Comparison of ENCODE assay signal across 10 cellular contexts in the genomic region with DNA sequence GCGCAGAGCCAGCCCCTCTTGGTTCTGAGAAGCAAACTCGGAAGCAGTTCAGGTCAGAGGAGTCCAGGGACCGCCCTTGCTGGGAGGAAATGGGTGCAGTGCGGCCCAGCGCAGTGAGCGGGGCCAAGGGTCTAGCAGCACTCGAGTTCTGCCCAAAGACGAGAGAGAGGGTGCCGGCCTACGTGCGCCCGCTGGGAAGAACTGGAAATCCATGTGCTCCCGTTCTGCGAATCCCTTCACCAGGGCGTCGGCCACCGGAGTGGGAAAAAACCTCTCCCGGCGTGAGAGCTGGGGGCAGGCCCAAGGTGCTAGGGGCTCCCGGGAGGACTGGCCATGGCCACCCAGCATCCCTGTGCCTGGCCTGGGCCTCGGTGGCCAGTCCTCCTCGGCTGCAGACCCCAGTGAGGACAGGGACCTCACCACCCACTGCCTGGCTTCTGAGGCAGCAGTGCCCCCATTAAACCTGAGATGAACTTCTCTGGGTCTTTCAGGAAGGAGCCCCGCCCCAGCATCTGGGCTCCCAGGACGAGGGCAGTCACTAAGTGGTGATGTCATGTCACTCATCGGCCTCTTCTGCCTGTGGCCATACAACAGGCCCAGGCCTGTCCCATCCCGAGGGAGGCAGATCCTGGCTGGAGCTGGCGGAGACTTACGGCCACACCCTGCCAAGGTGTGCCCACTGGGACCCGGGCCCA. TPM values are rescaled to one million over a fixed set of nuclear protein-coding genes. Genes with fewer than 3 reads are reported as not detected.
DNase-seq lines count a peak whose midpoint lies in the region; ATAC-seq and TF ChIP-seq lines count a peak whose summit lies in the region.
"Had no signal": no experiment of that assay in that cellular context is flagged by ENCODE, and none has a peak within 500 bp of the region (broad histone marks: within the 10 kb centered on the region; RNA-seq: fewer than 3 reads in every experiment).

No MANE protein-coding gene starts in this region.

- H3K4me3 ChIP-seq in stomach, result no peak overlapping the region

- peaks cover 59 to 87% (median 82%) of the 10 kb centered on the region in 4 donors for H3K4me1 ChIP-seq in stomach

- no peaks in the 10 kb centered on the region for H3K9me3 Mint-ChIP-seq in T-helper 1 cell treated with Interleukin-12 subunit alpha and Interleukin-12 subunit beta and Interleukin-4 antibody, amounts not matched to agents 30 μg/mL and 1 μg/mL, for 36 hours
- no peaks in the 10 kb centered on the region for H3K9me3 Mint-ChIP-seq in effector memory CD8-positive, alpha-beta T cell

- no peaks in the 10 kb centered on the region for H3K36me3 Mint-ChIP-seq in T-helper 1 cell treated with Interleukin-12 subunit alpha and Interleukin-12 subunit beta and Interleukin-4 antibody, amounts not matched to agents 30 μg/mL and 1 μg/mL, for 36 hours (ENCODE audit: low read depth)
- peaks cover 14% of the 10 kb centered on the region for H3K36me3 Mint-ChIP-seq in effector memory CD8-positive, alpha-beta T cell (ENCODE audit: insufficient read depth)

- peak overlapping the region; percentile 62 to 89 (median 83) for H3K27ac ChIP-seq in stomach

- H3K27me3 Mint-ChIP-seq in T-helper 1 cell treated with Interleukin-12 subunit alpha and Interleukin-12 subunit beta and Interleukin-4 antibody, amounts not matched to agents 30 μg/mL and 1 μg/mL, for 36 hours (ENCODE audit: low read depth), result peaks cover 4% of the 10 kb centered on the region
- no peaks in the 10 kb centered on the region for H3K27me3 Mint-ChIP-seq in effector memory CD8-positive, alpha-beta T cell

- no peak for ATAC-seq in effector memory CD8-positive, alpha-beta T cell (replicated peaks)
- ATAC-seq in HG02981 (IDR thresholded peaks at IDR 0.05; ENCODE audit: unreplicated experiment), result no peak
- ATAC-seq in HG03432 (IDR thresholded peaks at IDR 0.05; ENCODE audit: unreplicated experiment), result no peak

- H3K27ac Mint-ChIP-seq in T-helper 1 cell treated with Interleukin-12 subunit alpha and Interleukin-12 subunit beta and Interleukin-4 antibody, amounts not matched to agents 30 μg/mL and 1 μg/mL, for 36 hours, result peak overlapping the region; percentile 60
- peak overlapping the region; percentile 92 to 93 for H3K27ac Mint-ChIP-seq in effector memory CD8-positive, alpha-beta T cell

- no peak for TF ChIP-seq EP300 in stomach (IDR thresholded peaks at IDR 0.05)

- no peak for DNase-seq in T-helper 1 cell
- peak; percentile 93 to 95 for DNase-seq in NCI-H524 (lab: John Stamatoyannopoulos, UW)
- no peak for DNase-seq in effector memory CD8-positive, alpha-beta T cell
- DNase-seq in stomach, result no peak
- no peak for DNase-seq in GM13976 (ENCODE audit: low spot score)
- DNase-seq: MM.1S, posterior cingulate gyrus had no signal

- H3K4me1 Mint-ChIP-seq in T-helper 1 cell treated with Interleukin-12 subunit alpha and Interleukin-12 subunit beta and Interleukin-4 antibody, amounts not matched to agents 30 μg/mL and 1 μg/mL, for 36 hours (ENCODE audit: low read depth), result peaks cover 37% of the 10 kb centered on the region
- H3K4me1 Mint-ChIP-seq in effector memory CD8-positive, alpha-beta T cell (ENCODE audit: low read depth in 2 of 2), result peaks cover 46 to 51% of the 10 kb centered on the region in 2 donors

- no peaks in the 10 kb centered on the region for H3K9me3 ChIP-seq in stomach

- peaks cover 0 to 12% (median 0%) of the 10 kb centered on the region in 3 donors for H3K27me3 ChIP-seq in stomach

- WGBS in stomach, 5 donors, result 65 to 78% (median 68%) methylated on average over 20 to 29 of the region's 29 CpGs

- no peaks in the 10 kb centered on the region for H3K36me3 ChIP-seq in stomach

- in situ Hi-C loops in GM13976 (cut with MboI; ENCODE audit: low sequenced_read_pairs, unreplicated experiment), result no loop called here

- TF ChIP-seq CTCF in stomach (IDR thresholded peaks at IDR 0.05), result no peak
- no peak for TF ChIP-seq CTCF in GM13976 (IDR thresholded peaks at IDR 0.05; ENCODE audit: borderline replicate concordance, control extremely low read depth, extremely low read depth, insufficient read depth, missing control alignments)

- H3K4me3 Mint-ChIP-seq in T-helper 1 cell treated with Interleukin-12 subunit alpha and Interleukin-12 subunit beta and Interleukin-4 antibody, amounts not matched to agents 30 μg/mL and 1 μg/mL, for 36 hours, result peak overlapping the region; percentile 64
- H3K4me3 Mint-ChIP-seq in effector memory CD8-positive, alpha-beta T cell, result peak overlapping the region; percentile 86 to 88

- TF ChIP-seq POLR2A in stomach (IDR thresholded peaks at IDR 0.05), result no peak

- intact Hi-C loops in stomach (cut with DNase I; ENCODE audit: low total_unique reads), result no loop called here

RNA-seq across cellular contexts. Expression of a gene that starts 10.6 kb away (rescaled TPM):
- total RNA-seq in stomach, result 100 to 1,000 TPM in 1 of 5 donors, 10 to 100 TPM in 4; 17.4 to 105 (median 30.3) TPM
- polyA plus RNA-seq in stomach, result 10 to 100 TPM; 15.6 to 19.4 (median 16.6) TPM

RNA-seq across cellular contexts. Expression of a gene that starts 13.0 kb away (rescaled TPM):
- 10 to 100 TPM in 4 of 5 donors, 1 to 10 TPM in 1; 9.5 to 69.2 (median 16.1) TPM for total RNA-seq in stomach
- 1 to 10 TPM; 4.1 to 7.0 (median 6.6) TPM for polyA plus RNA-seq in stomach

Comparison
In these comparisons a context has a peak if more than half of its experiments do, and no peak if none do; other contexts are left out.
1. DNase-seq: peak in NCI-H524 (2 of 2); none in T-helper 1 cell (0 of 5), effector memory CD8-positive, alpha-beta T cell (0 of 3), stomach (single experiment) and GM13976 (single experiment).